35 cellular contexts compared by ENCODE assay signal in genomic region chr9:93852728-93853127, GRCh38.
DNase-seq lines count a peak whose midpoint lies in the region; ATAC-seq, FAIRE-seq and TF ChIP-seq lines count a peak whose summit lies in the region.
"Had no signal": no experiment of that assay in that cellular context is flagged by ENCODE, and none has a peak within 500 bp of the region (broad histone marks: within the 10 kb centered on the region; RNA-seq: fewer than 3 reads in every experiment).

No MANE protein-coding gene starts in this region.

- TF ChIP-seq EP300 in HepG2 (IDR thresholded peaks at IDR 0.05; ENCODE audit: low read depth in 2 of 2, low read length in 2 of 2): no peak
- no peak for TF ChIP-seq EP300 in HepG2 (CRISPR knock-in tag; IDR thresholded peaks at IDR 0.05; ENCODE audit: borderline replicate concordance)
- no peak for TF ChIP-seq EP300 in A549 (IDR thresholded peaks at IDR 0.05)
- no peak for TF ChIP-seq EP300 in K562 (IDR thresholded peaks at IDR 0.05; ENCODE audit: low read length)

- no peak for ATAC-seq in HepG2
- ATAC-seq in right lobe of liver: no peak
- ATAC-seq in A549: no peak
- ATAC-seq in K562: no peak
- ATAC-seq in GM21381 (IDR thresholded peaks at IDR 0.05; ENCODE audit: unreplicated experiment): no peak
- ATAC-seq: CD8-positive, alpha-beta T cell had no signal

- BruUV-seq in HepG2 (replicated peaks; lab: Mats Ljungman, UMichigan) (no TSS peak), K562 (replicated peaks; lab: Mats Ljungman, UMichigan) (no TSS peak)

- no peaks in the 10 kb centered on the region for H3K36me3 ChIP-seq in HepG2 (replicated peaks in 1 of 2; ENCODE audit: control insufficient read depth in 1 of 2, insufficient read depth in 2 of 2, low read length in 2 of 2)
- no peaks in the 10 kb centered on the region for H3K36me3 ChIP-seq in right lobe of liver
- no peaks in the 10 kb centered on the region for H3K36me3 ChIP-seq in K562 (ENCODE audit: control insufficient read depth, insufficient read depth, low read length)
- H3K36me3 ChIP-seq in CD4-positive, alpha-beta memory T cell (ENCODE audit: insufficient read depth, low read length): no peaks in the 10 kb centered on the region
- H3K36me3 ChIP-seq: BE2C; BLaER1; BLaER1 treated with 17β-estradiol and CSF1 and Interleukin-3, amounts not matched to agents 10 nM and 100 nM had no signal

- H3K9ac ChIP-seq in HepG2 (ENCODE audit: insufficient read depth, low read depth, low read length) (no peak overlapping the region), K562 (ENCODE audit: insufficient read depth in 1 of 2, low read depth in 2 of 2, low read length in 2 of 2) (no peak overlapping the region)
- H3K9ac ChIP-seq: BLaER1; BLaER1 treated with 17β-estradiol and CSF1 and Interleukin-3, amounts not matched to agents 10 nM and 100 nM had no signal

- in situ Hi-C loops in HepG2 (cut with HindIII; ENCODE audit: extremely low pct_ligation_motif_present, low pct_unique_long_range_greater_than_20kb): no loop called here
- in situ Hi-C loops in K562 (cut with MboI): no loop called here

- no peak for TF ChIP-seq RAD21 in HepG2 (CRISPR knock-in tag; IDR thresholded peaks at IDR 0.05)
- no peak for TF ChIP-seq RAD21 in A549 (conservative IDR thresholded peaks at IDR 0.05 in 1 of 2, IDR thresholded peaks at IDR 0.05 in 1 of 2)
- TF ChIP-seq RAD21 in K562 (CRISPR knock-in tag; conservative IDR thresholded peaks at IDR 0.05 in 1 of 2, IDR thresholded peaks at IDR 0.05 in 1 of 2): no peak

- no peak overlapping the region for H3K4me3 ChIP-seq in HepG2 (replicated peaks in 1 of 3; ENCODE audit: insufficient read depth in 1 of 3, low read depth in 2 of 3, low read length in 3 of 3)
- H3K4me3 ChIP-seq in right lobe of liver: no peak overlapping the region
- H3K4me3 ChIP-seq in A549: no peak overlapping the region
- H3K4me3 ChIP-seq in K562: no peak overlapping the region
- H3K4me3 ChIP-seq in CD4-positive, alpha-beta memory T cell (ENCODE audit: low read length in 2 of 2): no peak overlapping the region
- H3K4me3 ChIP-seq: BLaER1; BLaER1 treated with 17β-estradiol and CSF1 and Interleukin-3, amounts not matched to agents 10 nM and 100 nM had no signal

- intact Hi-C loops in HepG2 (cut with micrococcal nuclease; ENCODE audit: unreplicated experiment) (no loop called here), right lobe of liver (cut with DNase I) (no loop called here), K562 (cut with micrococcal nuclease) (no loop called here)
- intact Hi-C loops in CD4-positive, alpha-beta memory T cell (cut with micrococcal nuclease): no loop called here

- H3K4me3 Mint-ChIP-seq in CD4-positive, alpha-beta memory T cell: no peak overlapping the region
- H3K4me3 Mint-ChIP-seq: B cell; CD14-positive monocyte; CD4-positive, alpha-beta T cell; CD4-positive, CD25-positive, alpha-beta regulatory T cell; CD8-positive, alpha-beta memory T cell; CD8-positive, alpha-beta T cell had no signal

- H3K4me1 ChIP-seq in HepG2 (ENCODE audit: insufficient read depth, low read length) (no peaks in the 10 kb centered on the region), right lobe of liver (no peaks in the 10 kb centered on the region), A549 (no peaks in the 10 kb centered on the region), K562 (replicated peaks in 1 of 2; ENCODE audit: control insufficient read depth in 2 of 2, insufficient read depth in 2 of 2, low read length in 2 of 2) (no peaks in the 10 kb centered on the region)
- no peaks in the 10 kb centered on the region for H3K4me1 ChIP-seq in CD4-positive, alpha-beta memory T cell (ENCODE audit: insufficient read depth, low read length)
- H3K4me1 ChIP-seq: BE2C; BLaER1; BLaER1 treated with 17β-estradiol and CSF1 and Interleukin-3, amounts not matched to agents 10 nM and 100 nM; Caco-2 had no signal

- TF ChIP-seq CTCF in HepG2 (CRISPR knock-in tag; IDR thresholded peaks at IDR 0.05) (no peak), right lobe of liver (IDR thresholded peaks at IDR 0.05) (no peak), A549 (IDR thresholded peaks at IDR 0.05) (no peak), K562 (IDR thresholded peaks at IDR 0.05 in 2 of 3, conservative IDR thresholded peaks at IDR 0.05 in 1 of 3; ENCODE audit: insufficient read depth in 2 of 3, low read depth in 1 of 3, low read length in 3 of 3) (no peak)

- H3K4me2 ChIP-seq in HepG2 (ENCODE audit: low read depth, low read length): no peak overlapping the region
- H3K4me2 ChIP-seq in A549: no peak overlapping the region
- no peak overlapping the region for H3K4me2 ChIP-seq in K562 (ENCODE audit: insufficient read depth, low read length)
- H3K4me2 ChIP-seq: BLaER1; BLaER1 treated with 17β-estradiol and CSF1 and Interleukin-3, amounts not matched to agents 10 nM and 100 nM had no signal

- DNase-seq in HepG2 (ENCODE audit: low spot score) (no peak), right lobe of liver (no peak), A549 (ENCODE audit: low read depth in 1 of 2, low spot score in 1 of 2) (no peak), H54 (ENCODE audit: insufficient read length, low spot score) (no peak), K562 (ENCODE audit: extremely low read depth in 1 of 4, low spot score in 3 of 4) (no peak), globus pallidus (ENCODE audit: low spot score) (no peak)
- DNase-seq in CD4-positive, alpha-beta memory T cell: no peak
- DNase-seq: 8988T; ACHN; AML-193; BE2C; C1 segment of cervical spinal cord; Caco-2; Calu3; CD4-positive, alpha-beta T cell; CD4-positive, CD25-positive, alpha-beta regulatory T cell; CD8-positive, alpha-beta memory T cell; CD8-positive, alpha-beta T cell; COR-L47; DMS 273 treated with DMSO at 0.1 percent for 48 hours; DMS153; DMS53; DMS79; DMS79 treated with DMSO at 0.1 percent for 48 hours; DND-41; EL had no signal

- no peaks in the 10 kb centered on the region for H4K20me1 ChIP-seq in HepG2 (ENCODE audit: insufficient read depth, low read length)
- no peaks in the 10 kb centered on the region for H4K20me1 ChIP-seq in K562 (replicated peaks; ENCODE audit: control insufficient read depth, insufficient read depth, low read length)
- H4K20me1 ChIP-seq: BLaER1; BLaER1 treated with 17β-estradiol and CSF1 and Interleukin-3, amounts not matched to agents 10 nM and 100 nM had no signal

- CTCF ChIA-PET in HepG2 (lab: Yijun Ruan, JAX; ENCODE audit: low intra/inter-chr PET ratio, low total read pairs) (no interaction called here), A549 (lab: Yijun Ruan, JAX) (no interaction called here), K562 (lab: Yijun Ruan, JAX; ENCODE audit: low intra/inter-chr PET ratio) (no interaction called here)
- CTCF ChIA-PET in CD4-positive, alpha-beta memory T cell (lab: Charles Lee; ENCODE audit: partially characterized antibody): no interaction called here

- H3K36me3 Mint-ChIP-seq in CD4-positive, alpha-beta memory T cell: peaks cover 2 to 4% of the 10 kb centered on the region in 2 donors
- H3K36me3 Mint-ChIP-seq: CD14-positive monocyte; CD4-positive, CD25-positive, alpha-beta regulatory T cell; CD8-positive, alpha-beta memory T cell; CD8-positive, alpha-beta T cell had no signal

- no peaks in the 10 kb centered on the region for H3K4me1 Mint-ChIP-seq in CD4-positive, alpha-beta memory T cell
- H3K4me1 Mint-ChIP-seq: B cell; CD14-positive monocyte; CD4-positive, CD25-positive, alpha-beta regulatory T cell; CD8-positive, alpha-beta memory T cell had no signal

- no peak overlapping the region for H3K27ac Mint-ChIP-seq in CD4-positive, alpha-beta memory T cell
- H3K27ac Mint-ChIP-seq: B cell; CD14-positive monocyte; CD4-positive, alpha-beta T cell; CD4-positive, CD25-positive, alpha-beta regulatory T cell; CD8-positive, alpha-beta memory T cell; CD8-positive, alpha-beta T cell had no signal

- H3K9me3 ChIP-seq in HepG2 (ENCODE audit: low read length): no peaks in the 10 kb centered on the region
- H3K9me3 ChIP-seq in right lobe of liver: no peaks in the 10 kb centered on the region
- H3K9me3 ChIP-seq in A549: no peaks in the 10 kb centered on the region
- H3K9me3 ChIP-seq in K562 (replicated peaks; ENCODE audit: control insufficient read depth, insufficient read depth, low read depth, low read length): no peaks in the 10 kb centered on the region
- no peaks in the 10 kb centered on the region for H3K9me3 ChIP-seq in CD4-positive, alpha-beta memory T cell (ENCODE audit: control insufficient read depth in 1 of 2, low read length in 2 of 2)
- H3K9me3 ChIP-seq: BE2C, Caco-2 had no signal

- peaks cover 29 to 34% of the 10 kb centered on the region in 2 donors for H3K27me3 Mint-ChIP-seq in CD4-positive, alpha-beta memory T cell

- H3K79me2 ChIP-seq in HepG2 (ENCODE audit: insufficient read depth, low read length): no peaks in the 10 kb centered on the region
- H3K79me2 ChIP-seq in K562 (ENCODE audit: control insufficient read depth, insufficient read depth, low read length): no peaks in the 10 kb centered on the region

- no peaks in the 10 kb centered on the region for H3K9me1 ChIP-seq in K562 (ENCODE audit: control insufficient read depth, insufficient read depth, low read length)

- H2AFZ ChIP-seq in HepG2 (ENCODE audit: low read length) (no peak overlapping the region), K562 (ENCODE audit: low read depth, low read length) (no peak overlapping the region)

- no peak for FAIRE-seq in HepG2 (lab: Jason Lieb, UNC)
- no peak for FAIRE-seq in A549 (lab: Jason Lieb, UNC)
- peak; percentile 36 for FAIRE-seq in H54 (lab: Jason Lieb, UNC)
- no peak for FAIRE-seq in K562 (lab: Jason Lieb, UNC)
- FAIRE-seq: A204.1, D721Med had no signal

- TF ChIP-seq POLR2A in HepG2 (IDR thresholded peaks at IDR 0.05; ENCODE audit: insufficient read depth in 1 of 2, low read depth in 2 of 2, low read length in 2 of 2): no peak
- TF ChIP-seq POLR2A in right lobe of liver (IDR thresholded peaks at IDR 0.05): no peak
- no peak for TF ChIP-seq POLR2A in A549 (IDR thresholded peaks at IDR 0.05; ENCODE audit: low read length)
- no peak for TF ChIP-seq POLR2A in H54 (IDR thresholded peaks at IDR 0.05; ENCODE audit: low read depth, low read length)
- TF ChIP-seq POLR2A in K562 (conservative IDR thresholded peaks at IDR 0.05): no peak

- no peaks in the 10 kb centered on the region; a peak in 1 of 5 replicates for H3K27me3 ChIP-seq in HepG2 (ENCODE audit: control insufficient read depth in 1 of 2, insufficient read depth in 2 of 2, low read length in 2 of 2)
- no peaks in the 10 kb centered on the region for H3K27me3 ChIP-seq in right lobe of liver
- peaks cover 0 to 4% of the 10 kb centered on the region in 2 experiments; a peak in 1 of 5 replicates for H3K27me3 ChIP-seq in K562 (ENCODE audit: control insufficient read depth in 2 of 2, insufficient read depth in 2 of 2, low read length in 2 of 2)
- peaks cover 3% of the 10 kb centered on the region for H3K27me3 ChIP-seq in CD4-positive, alpha-beta memory T cell (ENCODE audit: insufficient read depth, low read length)
- H3K27me3 ChIP-seq: BLaER1; BLaER1 treated with 17β-estradiol and CSF1 and Interleukin-3, amounts not matched to agents 10 nM and 100 nM had no signal

- peaks cover 0 to 11% (median 6%) of the 10 kb centered on the region in 8 donors for H3K9me3 Mint-ChIP-seq in CD4-positive, alpha-beta memory T cell

- H3K27ac ChIP-seq in HepG2 (ENCODE audit: extremely low read length, insufficient read depth, low read length) (no peak overlapping the region), right lobe of liver (no peak overlapping the region), A549 (no peak overlapping the region), K562 (ENCODE audit: extremely low read depth, low read depth, low read length) (no peak overlapping the region)
- H3K27ac ChIP-seq in CD4-positive, alpha-beta memory T cell (ENCODE audit: low read depth, low read length): no peak overlapping the region
- H3K27ac ChIP-seq: 22Rv1; BLaER1; BLaER1 treated with 17β-estradiol and CSF1 and Interleukin-3, amounts not matched to agents 10 nM and 100 nM; C4-2B had no signal

- POLR2A ChIA-PET in HepG2 (lab: Yijun Ruan, JAX): no interaction called here
- POLR2A ChIA-PET in A549 (lab: Yijun Ruan, JAX): no interaction called here
- POLR2A ChIA-PET in K562 (lab: Yijun Ruan, JAX): no interaction called here
- POLR2A ChIA-PET in CD4-positive, alpha-beta memory T cell (lab: Charles Lee; ENCODE audit: partially characterized antibody): no interaction called here

Comparison
In these comparisons a context has a peak if more than half of its experiments do, and no peak if none do; other contexts are left out.
1. Of the 241 proteins assayed by ChIP-seq in both HepG2 and K562: peak only in HepG2: MAFK; only in K562: none; in both: none; in neither: 240.